10 cellular contexts compared by ENCODE assay signal in the genomic region with DNA sequence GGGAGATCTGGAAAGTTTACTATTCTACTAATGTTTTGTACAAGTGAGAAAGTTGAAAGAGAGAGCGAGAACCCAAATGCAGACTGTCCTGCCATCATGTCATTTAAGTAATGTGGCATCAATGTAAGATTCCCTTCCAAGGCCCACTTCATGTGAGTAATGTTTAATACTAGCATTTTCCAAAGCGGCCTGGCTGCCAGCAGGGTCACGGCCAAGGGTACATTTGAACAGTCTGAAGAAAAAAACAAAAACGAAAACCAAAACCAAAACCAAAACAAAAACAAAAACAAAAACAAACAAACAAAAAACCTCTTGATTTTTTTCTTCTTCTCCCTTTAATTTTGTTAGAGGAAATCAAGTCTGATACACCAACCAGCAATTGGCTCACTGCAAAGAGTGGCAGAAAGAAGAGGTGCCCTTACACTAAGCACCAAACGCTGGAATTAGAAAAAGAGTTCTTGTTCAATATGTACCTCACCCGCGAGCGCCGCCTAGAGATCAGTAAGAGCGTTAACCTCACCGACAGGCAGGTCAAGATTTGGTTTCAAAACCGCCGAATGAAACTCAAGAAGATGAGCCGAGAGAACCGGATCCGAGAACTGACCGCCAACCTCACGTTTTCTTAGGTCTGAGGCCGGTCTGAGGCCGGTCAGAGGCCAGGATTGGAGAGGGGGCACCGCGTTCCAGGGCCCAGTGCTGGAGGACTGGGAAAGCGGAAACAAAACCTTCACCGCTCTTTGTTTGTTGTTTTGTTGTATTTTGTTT. TPM values are rescaled to one million over a fixed set of nuclear protein-coding genes. Genes with fewer than 3 reads are reported as not detected.
A peak's percentile ranks its signal among the peaks of the same experiment; 100 is the strongest.
DNase-seq lines count a peak whose midpoint lies in the region; ATAC-seq, FAIRE-seq and TF ChIP-seq lines count a peak whose summit lies in the region.
"Had no signal": no experiment of that assay in that cellular context is flagged by ENCODE, and none has a peak within 500 bp of the region (broad histone marks: within the 10 kb centered on the region; RNA-seq: fewer than 3 reads in every experiment).

No MANE protein-coding gene starts in this region.

- no peak overlapping the region for H4K8ac ChIP-seq in H1 (ENCODE audit: extremely low read depth, insufficient read depth, low read length)

- FAIRE-seq in H1 (lab: Jason Lieb, UNC), result peak; percentile 87

- H2BK15ac ChIP-seq in H1 (ENCODE audit: low read length), result no peak overlapping the region

- no peak overlapping the region for H3K23ac ChIP-seq in H1 (ENCODE audit: insufficient read length)

- no peak overlapping the region for H2BK5ac ChIP-seq in H1 (ENCODE audit: low read depth, low read length)

- ATAC-seq in heart right ventricle (no peak), HG03520 (IDR thresholded peaks at IDR 0.05; ENCODE audit: unreplicated experiment) (no peak)

- no peak for TF ChIP-seq POLR2A in H1 (IDR thresholded peaks at IDR 0.05; ENCODE audit: control extremely low read depth in 1 of 2, low read depth in 2 of 2, low read length in 2 of 2)

- no peaks in the 10 kb centered on the region for H3K9me3 ChIP-seq in cardiac muscle cell (ENCODE audit: low read depth)
- no peaks in the 10 kb centered on the region for H3K9me3 ChIP-seq in heart right ventricle
- H3K9me3 ChIP-seq in H1 (ENCODE audit: insufficient read depth in 2 of 2, low read depth in 1 of 2, low read length in 1 of 2), result peaks cover 0 to 16% of the 10 kb centered on the region in 2 experiments; a peak in 2 of 4 replicates

- CTCF ChIA-PET in H1 (lab: Charles Lee; ENCODE audit: partially characterized antibody), result interaction anchor here (0.6 to 5.1 kb wide), 5 partner anchors 8 to 518 kb away, joined by 3 to 19 read pairs (median 5); no protein-coding TSS in a partner anchor

- TF ChIP-seq RAD21 in H1 (IDR thresholded peaks at IDR 0.05 in 1 of 2, conservative IDR thresholded peaks at IDR 0.05 in 1 of 2; ENCODE audit: low read depth in 2 of 2, low read length in 2 of 2), result peak; percentile 15 to 37; a peak in 3 of 4 replicates

- no peak overlapping the region for H3K14ac ChIP-seq in H1 (ENCODE audit: insufficient read length)

- no peak overlapping the region for H2AK5ac ChIP-seq in H1 (ENCODE audit: low read depth, low read length)

- H3K4me3 Mint-ChIP-seq in type B pancreatic cell, result peak overlapping the region; percentile 28

- H2AFZ ChIP-seq in H1 (ENCODE audit: low read length), result no peak overlapping the region

- no peak overlapping the region for H3K9ac ChIP-seq in H1 (replicated peaks in 1 of 4; ENCODE audit: extremely low read depth in 1 of 4, low read depth in 3 of 4, low read length in 3 of 4)

- intact Hi-C loops in heart right ventricle (cut with DNase I), result no loop called here
- intact Hi-C loops in dorsolateral prefrontal cortex (cut with DNase I), result no loop called here

- no peak overlapping the region for H2BK20ac ChIP-seq in H1 (ENCODE audit: low read length)

- TF ChIP-seq CTCF in cardiac muscle cell (IDR thresholded peaks at IDR 0.05; ENCODE audit: low read depth, low read length) (peak; percentile 44), heart right ventricle (IDR thresholded peaks at IDR 0.05) (peak in 4 of 9 donors; percentile 6 to 39 (median 19)), H1 (IDR thresholded peaks at IDR 0.05; ENCODE audit: control extremely low read depth in 1 of 3, insufficient read depth in 1 of 3, low read depth in 1 of 3, low read length in 3 of 3) (peak; percentile 56 to 67 (median 64)), type B pancreatic cell (conservative IDR thresholded peaks at IDR 0.05) (peak; percentile 67), dorsolateral prefrontal cortex (IDR thresholded peaks at IDR 0.05 in 54 of 56, conservative IDR thresholded peaks at IDR 0.05 in 2 of 56; ENCODE audit: low read depth in 1 of 56, partially characterized antibody in 56 of 56) (no peak)

- H3K36me3 ChIP-seq in cardiac muscle cell (no peaks in the 10 kb centered on the region), heart right ventricle (no peaks in the 10 kb centered on the region), H1 (ENCODE audit: control insufficient read depth in 2 of 4, insufficient read depth in 4 of 4, low read length in 3 of 4) (peaks cover 0 to 28% (median 0%) of the 10 kb centered on the region in 4 experiments; a peak in 1 of 8 replicates)

- no peak for TF ChIP-seq EP300 in H1 (IDR thresholded peaks at IDR 0.05; ENCODE audit: borderline replicate concordance in 1 of 2, low read depth in 2 of 2, low read length in 2 of 2)

- H4K5ac ChIP-seq in H1 (ENCODE audit: insufficient read length, low read depth, low read length), result no peak overlapping the region

- H3K36me3 Mint-ChIP-seq in type B pancreatic cell, result peaks cover 9% of the 10 kb centered on the region

- no peak overlapping the region for H2BK12ac ChIP-seq in H1 (ENCODE audit: low read depth, low read length)

- H3K4me2 ChIP-seq in H1 (ENCODE audit: insufficient read depth in 1 of 2, low read depth in 2 of 2, low read length in 2 of 2), result no peak overlapping the region; a peak in 1 of 4 replicates

- H3K18ac ChIP-seq in H1 (ENCODE audit: extremely low read depth, low read length), result no peak overlapping the region

- peaks cover 21 to 37% of the 10 kb centered on the region in 2 experiments for H4K20me1 ChIP-seq in H1 (replicated peaks in 1 of 2; ENCODE audit: control insufficient read depth in 1 of 2, insufficient read depth in 2 of 2, low read length in 2 of 2)

- peaks cover 6% of the 10 kb centered on the region for H3K9me3 Mint-ChIP-seq in type B pancreatic cell

- H4K91ac ChIP-seq in H1 (replicated peaks; ENCODE audit: insufficient read length, low read length), result no peak overlapping the region

- no peak overlapping the region for H3K27ac Mint-ChIP-seq in type B pancreatic cell

- H2BK120ac ChIP-seq in H1 (replicated peaks; ENCODE audit: low read depth, low read length), result no peak overlapping the region

- H3K79me2 ChIP-seq in H1 (ENCODE audit: control insufficient read depth in 1 of 2, insufficient read depth in 2 of 2, low read length in 2 of 2), result no peaks in the 10 kb centered on the region

- H3K4me1 ChIP-seq in cardiac muscle cell (ENCODE audit: low read depth) (no peaks in the 10 kb centered on the region), heart right ventricle (peaks cover 0 to 23% (median 17%) of the 10 kb centered on the region in 9 donors), H1 (replicated peaks in 1 of 4; ENCODE audit: control insufficient read depth in 3 of 4, insufficient read depth in 4 of 4, low read length in 3 of 4) (peaks cover 0 to 13% (median 6%) of the 10 kb centered on the region in 4 experiments; a peak in 4 of 7 replicates)

- POLR2A ChIA-PET in H1 (lab: Charles Lee; ENCODE audit: partially characterized antibody), result no interaction called here

- H3K27ac ChIP-seq in cardiac muscle cell (no peak overlapping the region), heart right ventricle (no peak overlapping the region), H1 (ENCODE audit: low read depth, low read length) (no peak overlapping the region), dorsolateral prefrontal cortex (no peak overlapping the region)

- H3K27me3 Mint-ChIP-seq in type B pancreatic cell, result peaks cover 93% of the 10 kb centered on the region

- H3K79me1 ChIP-seq in H1 (ENCODE audit: low read depth, low read length), result no peaks in the 10 kb centered on the region

- WGBS in heart right ventricle, 2 donors, result 10% methylated on average over 24 of the region's 24 CpGs
- WGBS in H1 (ENCODE audit: extremely low coverage in 1 of 2, insufficient coverage in 1 of 2, insufficient read length in 1 of 2, insufficient replicate concordance in 2 of 2, low coverage in 1 of 2, low lambda C conversion rate in 2 of 2, missing lambda C conversion rate in 1 of 2), 2 experiments, result 15% methylated on average over 24 of the region's 24 CpGs; no CpG with 5 or more reads in 1 of the 2 experiments

- peaks cover 4% of the 10 kb centered on the region for H3K4me1 Mint-ChIP-seq in type B pancreatic cell (ENCODE audit: unreplicated experiment)

- DNase-seq in cardiac muscle cell (ENCODE audit: low read depth in 1 of 2, low spot score in 1 of 2) (no peak), heart right ventricle (no peak), NCI-H748 (lab: John Stamatoyannopoulos, UW; ENCODE audit: unreplicated experiment) (peak; percentile 43), H1 (ENCODE audit: low read depth in 1 of 2, low spot score in 2 of 2) (peak in 1 of 2 experiments; percentile 69), type B pancreatic cell (ENCODE audit: extremely low spot score, unreplicated experiment) (no peak), NCI-H1436 (lab: John Stamatoyannopoulos, UW) (no peak), dorsolateral prefrontal cortex (no peak)
- DNase-seq: naive B cell had no signal

- H3K56ac ChIP-seq in H1 (replicated peaks; ENCODE audit: insufficient read length, low read depth, low read length), result no peak overlapping the region

- H3K27me3 ChIP-seq in cardiac muscle cell, result peaks cover 100% of the 10 kb centered on the region
- H3K27me3 ChIP-seq in heart right ventricle, result peaks cover 79 to 100% (median 100%) of the 10 kb centered on the region in 7 donors
- H3K27me3 ChIP-seq in H1 (replicated peaks in 1 of 4; ENCODE audit: control insufficient read depth in 3 of 4, extremely low read depth in 1 of 4, insufficient read depth in 3 of 4, low read length in 3 of 4), result peaks cover 93 to 100% (median 100%) of the 10 kb centered on the region in 4 experiments
- peaks cover 42 to 100% (median 100%) of the 10 kb centered on the region in 45 donors for H3K27me3 ChIP-seq in dorsolateral prefrontal cortex

- no peak overlapping the region for H3K4ac ChIP-seq in H1 (replicated peaks; ENCODE audit: insufficient read length, low read depth, low read length)

- H3K4me3 ChIP-seq in cardiac muscle cell (no peak overlapping the region), heart right ventricle (no peak overlapping the region), H1 (ENCODE audit: extremely low read depth in 1 of 4, insufficient read depth in 2 of 4, low read depth in 3 of 4, low read length in 4 of 4) (no peak overlapping the region), dorsolateral prefrontal cortex (no peak overlapping the region)

- H3K23me2 ChIP-seq in H1 (ENCODE audit: low read depth, low read length), result peaks cover 2% of the 10 kb centered on the region; the same call in 1 of the 2 replicates

RNA-seq across cellular contexts. Expression of gene HOXD10, which starts 2.2 kb away (rescaled TPM):
- total RNA-seq in cardiac muscle cell, result not detected in 2 replicates
- not detected in 2 replicates for polyA plus RNA-seq in cardiac muscle cell
- total RNA-seq in heart right ventricle, result not detected
- not detected for polyA plus RNA-seq in heart right ventricle
- total RNA-seq in H1 (2021; fragmentation: NEBNext Ultra II Directional; extraction: Animal tissue kit (Norgen Biotek cat#: 25700)), result not detected in 2 replicates
- polyA plus RNA-seq in H1 (2011; rRNA removed), result not detected in 2 replicates
- polyA plus RNA-seq in H1 (2011; cell fraction: cytosol; rRNA removed), result not detected
- not detected for polyA plus RNA-seq in H1 (2011; cell fraction: nucleus; rRNA removed)
- not detected in 4 replicates for polyA plus RNA-seq in H1 (2012, experiment 1 of 2)
- polyA plus RNA-seq in H1 (2012, experiment 2 of 2), result not detected
- not detected for polyA plus RNA-seq in H1 (2013, experiment 1 of 2)
- polyA plus RNA-seq in H1 (2013, experiment 2 of 2), result not detected
- not detected in 2 replicates for polyA minus RNA-seq in H1 (2011; rRNA and poly(A)+ RNA removed)
- not detected for polyA minus RNA-seq in H1 (2011; cell fraction: cytosol; rRNA and poly(A)+ RNA removed)
- polyA minus RNA-seq in H1 (2011; cell fraction: nucleus; rRNA and poly(A)+ RNA removed), result not detected
- 0.19 and 0.56 TPM in 2 replicates for total RNA-seq in type B pancreatic cell (ENCODE audit: low replicate concordance)
- under 1 TPM in 1 of 120 experiments, not detected in 119; 0.24 TPM for total RNA-seq in dorsolateral prefrontal cortex
- total RNA-seq: activated CD8-positive, alpha-beta memory T cell treated with anti-CD3 and anti-CD28 coated beads for 36 hours had no signal

RNA-seq across cellular contexts. Expression of gene HOXD9, which starts 3.7 kb away (rescaled TPM):
- not detected in 2 replicates for total RNA-seq in cardiac muscle cell
- not detected in 2 replicates for polyA plus RNA-seq in cardiac muscle cell
- under 1 TPM in 2 of 10 donors, not detected in 8; 0.15 to 0.29 TPM for total RNA-seq in heart right ventricle
- under 1 TPM; 0.16 to 0.29 TPM for polyA plus RNA-seq in heart right ventricle
- not detected in 2 replicates for total RNA-seq in H1 (2021; fragmentation: NEBNext Ultra II Directional; extraction: Animal tissue kit (Norgen Biotek cat#: 25700))
- polyA plus RNA-seq in H1 (2011; rRNA removed), result not detected in 2 replicates
- polyA plus RNA-seq in H1 (2011; cell fraction: cytosol; rRNA removed), result not detected
- polyA plus RNA-seq in H1 (2011; cell fraction: nucleus; rRNA removed), result not detected
- not detected in 4 replicates for polyA plus RNA-seq in H1 (2012, experiment 1 of 2)
- not detected for polyA plus RNA-seq in H1 (2012, experiment 2 of 2)
- not detected for polyA plus RNA-seq in H1 (2013, experiment 1 of 2)
- polyA plus RNA-seq in H1 (2013, experiment 2 of 2), result not detected
- polyA minus RNA-seq in H1 (2011; rRNA and poly(A)+ RNA removed), result not detected in 2 replicates
- not detected for polyA minus RNA-seq in H1 (2011; cell fraction: cytosol; rRNA and poly(A)+ RNA removed)
- not detected for polyA minus RNA-seq in H1 (2011; cell fraction: nucleus; rRNA and poly(A)+ RNA removed)
- total RNA-seq in type B pancreatic cell (ENCODE audit: low replicate concordance), result 0.19 and 1.5 TPM in 2 replicates
- total RNA-seq in dorsolateral prefrontal cortex, result under 1 TPM in 1 of 120 experiments, not detected in 119; 0.23 TPM
- total RNA-seq: activated CD8-positive, alpha-beta memory T cell treated with anti-CD3 and anti-CD28 coated beads for 36 hours had no signal

RNA-seq across cellular contexts. Expression of gene HOXD8, which starts 10.7 kb away (rescaled TPM):
- total RNA-seq in cardiac muscle cell (not detected in 2 replicates), heart right ventricle (1 to 10 TPM in 1 of 10 donors, under 1 TPM in 7, not detected in 2; 0.26 to 1.5 (median 0.42) TPM), type B pancreatic cell (ENCODE audit: low replicate concordance) (2.8 TPM in 1 of 2 replicates, not detected in the other), dorsolateral prefrontal cortex (not detected)
- polyA plus RNA-seq in cardiac muscle cell (not detected in 2 replicates), heart right ventricle (under 1 TPM; 0.35 to 0.59 TPM), H1 (2011; rRNA removed) (not detected in 2 replicates)
- not detected in 2 replicates for total RNA-seq in H1 (2021; fragmentation: NEBNext Ultra II Directional; extraction: Animal tissue kit (Norgen Biotek cat#: 25700))
- not detected for polyA plus RNA-seq in H1 (2011; cell fraction: cytosol; rRNA removed)
- polyA plus RNA-seq in H1 (2011; cell fraction: nucleus; rRNA removed), result not detected
- polyA plus RNA-seq in H1 (2012, experiment 1 of 2), result not detected in 4 replicates
- not detected for polyA plus RNA-seq in H1 (2012, experiment 2 of 2)
- polyA plus RNA-seq in H1 (2013, experiment 1 of 2), result not detected
- not detected for polyA plus RNA-seq in H1 (2013, experiment 2 of 2)
- polyA minus RNA-seq in H1 (2011; rRNA and poly(A)+ RNA removed), result not detected in 2 replicates
- polyA minus RNA-seq in H1 (2011; cell fraction: cytosol; rRNA and poly(A)+ RNA removed), result not detected
- not detected for polyA minus RNA-seq in H1 (2011; cell fraction: nucleus; rRNA and poly(A)+ RNA removed)
- total RNA-seq: activated CD8-positive, alpha-beta memory T cell treated with anti-CD3 and anti-CD28 coated beads for 36 hours had no signal

RNA-seq across cellular contexts. Expression of gene HOXD11, which starts 11.7 kb away (rescaled TPM):
- total RNA-seq in cardiac muscle cell (not detected in 2 replicates), heart right ventricle (not detected), type B pancreatic cell (ENCODE audit: low replicate concordance) (0.21 and 1.1 TPM in 2 replicates), dorsolateral prefrontal cortex (not detected)
- polyA plus RNA-seq in cardiac muscle cell (not detected in 2 replicates), heart right ventricle (not detected), H1 (2011; rRNA removed) (not detected in 2 replicates)
- total RNA-seq in H1 (2021; fragmentation: NEBNext Ultra II Directional; extraction: Animal tissue kit (Norgen Biotek cat#: 25700)), result not detected in 2 replicates
- not detected for polyA plus RNA-seq in H1 (2011; cell fraction: cytosol; rRNA removed)
- not detected for polyA plus RNA-seq in H1 (2011; cell fraction: nucleus; rRNA removed)
- polyA plus RNA-seq in H1 (2012, experiment 1 of 2), result not detected in 4 replicates
- not detected for polyA plus RNA-seq in H1 (2012, experiment 2 of 2)
- not detected for polyA plus RNA-seq in H1 (2013, experiment 1 of 2)
- polyA plus RNA-seq in H1 (2013, experiment 2 of 2), result not detected
- not detected in 2 replicates for polyA minus RNA-seq in H1 (2011; rRNA and poly(A)+ RNA removed)
- polyA minus RNA-seq in H1 (2011; cell fraction: cytosol; rRNA and poly(A)+ RNA removed), result not detected
- polyA minus RNA-seq in H1 (2011; cell fraction: nucleus; rRNA and poly(A)+ RNA removed), result not detected
- total RNA-seq: activated CD8-positive, alpha-beta memory T cell treated with anti-CD3 and anti-CD28 coated beads for 36 hours had no signal

RNA-seq across cellular contexts. Expression of gene HOXD12, which starts 19.2 kb away (rescaled TPM):
- not detected in 2 replicates for total RNA-seq in cardiac muscle cell
- polyA plus RNA-seq in cardiac muscle cell, result not detected in 2 replicates
- total RNA-seq in heart right ventricle, result not detected
- not detected for polyA plus RNA-seq in heart right ventricle
- not detected in 2 replicates for total RNA-seq in H1 (2021; fragmentation: NEBNext Ultra II Directional; extraction: Animal tissue kit (Norgen Biotek cat#: 25700))
- polyA plus RNA-seq in H1 (2011; rRNA removed), result not detected in 2 replicates
- polyA plus RNA-seq in H1 (2011; cell fraction: cytosol; rRNA removed), result not detected
- not detected for polyA plus RNA-seq in H1 (2011; cell fraction: nucleus; rRNA removed)
- polyA plus RNA-seq in H1 (2012, experiment 1 of 2), result not detected in 4 replicates
- polyA plus RNA-seq in H1 (2012, experiment 2 of 2), result not detected
- not detected for polyA plus RNA-seq in H1 (2013, experiment 1 of 2)
- not detected for polyA plus RNA-seq in H1 (2013, experiment 2 of 2)
- not detected in 2 replicates for polyA minus RNA-seq in H1 (2011; rRNA and poly(A)+ RNA removed)
- not detected for polyA minus RNA-seq in H1 (2011; cell fraction: cytosol; rRNA and poly(A)+ RNA removed)
- polyA minus RNA-seq in H1 (2011; cell fraction: nucleus; rRNA and poly(A)+ RNA removed), result not detected
- not detected in 2 replicates for total RNA-seq in type B pancreatic cell (ENCODE audit: low replicate concordance)
- not detected for total RNA-seq in dorsolateral prefrontal cortex
- total RNA-seq: activated CD8-positive, alpha-beta memory T cell treated with anti-CD3 and anti-CD28 coated beads for 36 hours had no signal

Comparison
In these comparisons a context has a peak if more than half of its experiments do, and no peak if none do; other contexts are left out.
1. CTCF ChIP-seq: peak in cardiac muscle cell (single experiment), H1 (3 of 3) and type B pancreatic cell (single experiment); none in dorsolateral prefrontal cortex (0 of 56).